Comparison of ENCODE assay signal across 16 cellular contexts in genomic region chr1:164473544-164473943, GRCh38.
"Had no signal": no experiment of that assay in that cellular context is flagged by ENCODE, and none has a peak within 500 bp of the region (broad histone marks: within the 10 kb centered on the region; RNA-seq: fewer than 3 reads in every experiment).

No MANE protein-coding gene starts in this region.

- H3K27me3 ChIP-seq: ovary had no signal

- H3K9me3 ChIP-seq: ovary had no signal

- H3K27ac ChIP-seq: ovary had no signal

- H3K36me3 ChIP-seq: ovary had no signal

- ATAC-seq: naive thymus-derived CD4-positive, alpha-beta T cell; stimulated activated effector memory CD8-positive, alpha-beta T cell treated with anti-CD3 and anti-CD28 coated beads, Interleukin-12 subunit alpha, Interleukin-12 subunit beta, amount 100 ng/mL, for 72 hours had no signal

- H3K4me3 ChIP-seq: ovary had no signal

- DNase-seq: activated CD4-positive, alpha-beta T cell treated with anti-CD3 and anti-CD28 coated beads, Interleukin-2, amount 10 ng/mL, durations not matched to agents 24 days and 14 days; activated CD4-positive, CD25-positive, alpha-beta regulatory T cell; activated CD8-positive, alpha-beta memory T cell treated with anti-CD3 and anti-CD28 coated beads, Interleukin-2, amount 50 U/mL, for 48 hours; activated naive CD4-positive, alpha-beta T cell treated with anti-CD3 and anti-CD28 coated beads for 36 hours; caudate nucleus; foreskin fibroblast; mammary epithelial cell; naive thymus-derived CD4-positive, alpha-beta T cell; ovary; stimulated activated CD4-positive, alpha-beta T cell treated with anti-CD3 and anti-CD28 coated beads, Interleukin-12 subunit alpha, Interleukin-12 subunit beta, amount 100 ng/mL, for 4 hours; stimulated activated CD4-positive, alpha-beta T cell treated with anti-CD3 and anti-CD28 coated beads, Interleukin-2, amount 100 ng/mL, for 24 hours; SW 1271 had no signal

- FAIRE-seq: astrocyte, colon, endometrium had no signal
